Comparison of ENCODE assay signal across 13 cellular contexts in the genomic region with DNA sequence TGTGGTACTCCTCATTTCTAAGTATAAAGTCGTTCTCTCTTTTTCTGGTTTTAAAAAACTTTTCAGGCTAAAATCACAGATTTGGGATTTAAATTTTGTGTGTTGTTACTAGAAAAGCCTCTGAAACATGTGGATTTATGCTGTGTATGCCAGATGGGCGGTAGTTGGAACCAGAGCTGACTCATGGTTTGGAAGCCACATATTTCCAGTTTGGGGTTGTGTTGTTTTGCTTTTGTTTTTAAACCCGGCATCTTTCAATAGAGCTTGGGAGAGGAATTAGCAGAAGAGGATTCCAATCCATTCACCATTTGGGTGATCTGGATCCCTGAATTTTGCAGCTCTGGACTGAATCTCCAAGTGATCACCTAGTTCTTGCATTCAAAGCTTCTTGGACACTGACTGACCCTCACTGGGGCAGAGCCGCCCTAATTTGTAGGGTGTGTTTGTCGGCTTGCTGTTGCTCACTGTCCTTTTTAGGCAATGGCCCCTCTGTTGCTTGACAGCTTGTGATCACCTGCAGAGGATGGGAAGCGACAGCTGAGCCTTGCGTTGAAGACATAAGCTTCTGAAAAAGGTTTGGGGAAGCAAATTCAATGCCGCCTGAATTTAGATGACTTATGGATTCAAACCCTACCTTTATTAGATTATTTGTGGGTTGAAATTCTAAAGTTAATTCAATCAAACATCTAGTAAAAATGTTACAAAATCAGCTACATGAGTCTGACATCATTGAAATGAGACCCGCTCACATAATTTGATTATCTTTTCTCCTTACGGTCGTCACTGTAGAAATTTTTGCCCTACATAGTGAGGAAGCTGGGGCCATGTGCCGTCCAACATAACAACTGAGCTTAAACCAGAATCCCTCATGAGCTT.
DNase-seq lines count a peak whose midpoint lies in the region; ATAC-seq and TF ChIP-seq lines count a peak whose summit lies in the region.
"Had no signal": no experiment of that assay in that cellular context is flagged by ENCODE, and none has a peak within 500 bp of the region (broad histone marks: within the 10 kb centered on the region; RNA-seq: fewer than 3 reads in every experiment).

No MANE protein-coding gene starts in this region.

- H3K9me3 ChIP-seq in AG04450 (ENCODE audit: control insufficient read depth, insufficient read depth, low read length): no peaks in the 10 kb centered on the region; the same call in 1 of the 2 replicates

- POLR2A ChIA-PET in AG04450 (lab: Yijun Ruan, JAX): interaction anchor here (0.6 to 2.3 kb wide), 5 partner anchors 16 to 270 kb away, joined by 3 to 15 read pairs (median 5); partner anchors contain the start of gene RNF182

- H3K27me3 ChIP-seq in AG04450 (ENCODE audit: control insufficient read depth, insufficient read depth, low read length): no peaks in the 10 kb centered on the region

- H3K4me3 Mint-ChIP-seq in T-helper 2 cell treated with Interferon-gamma antibody and Interleukin-4, amounts not matched to agents 5 μg/mL and 100 μg/mL, for 36 hours: peak overlapping the region; percentile 18
- H3K4me3 Mint-ChIP-seq: activated naive CD4-positive, alpha-beta T cell treated with anti-CD3 and anti-CD28 coated beads, Interleukin-2, amount 50 U/mL, for 24 hours; CD4-positive, CD25-positive, alpha-beta regulatory T cell had no signal

- H3K4me3 ChIP-seq in AG04450 (ENCODE audit: low read depth, low read length): no peak overlapping the region

- DNase-seq in AG04450 (ENCODE audit: low read depth, low spot score): peak; percentile 52
- DNase-seq in H4 (ENCODE audit: low spot score): peak; percentile 69
- DNase-seq in T-helper 2 cell treated with Interferon-gamma antibody and Interleukin-4, amounts not matched to agents 5 μg/mL and 100 μg/mL, for 36 hours (ENCODE audit: low spot score): peak; percentile 10
- peak; percentile 41 for DNase-seq in fibroblast of the conjunctiva (ENCODE audit: low read depth)
- DNase-seq in NCI-H510A treated with DMSO at 0.1 percent for 48 hours (lab: John Stamatoyannopoulos, UW): no peak
- no peak for DNase-seq in 8988T
- DNase-seq: activated CD4-positive, alpha-beta T cell treated with anti-CD3 and anti-CD28 coated beads, Interleukin-2, amount 50 U/mL, for 1 hour; CD4-positive, CD25-positive, alpha-beta regulatory T cell; SHP77 treated with DMSO at 0.1 percent for 48 hours; stimulated activated naive CD4-positive, alpha-beta T cell treated with Interleukin-2 at 50 U/mL for 16 hours had no signal

- H3K27ac Mint-ChIP-seq in T-helper 2 cell treated with Interferon-gamma antibody and Interleukin-4, amounts not matched to agents 5 μg/mL and 100 μg/mL, for 36 hours: no peak overlapping the region
- H3K27ac Mint-ChIP-seq: activated naive CD4-positive, alpha-beta T cell treated with anti-CD3 and anti-CD28 coated beads, Interleukin-2, amount 50 U/mL, for 24 hours; CD4-positive, CD25-positive, alpha-beta regulatory T cell had no signal

- no peak for TF ChIP-seq CTCF in AG04450 (IDR thresholded peaks at IDR 0.05; ENCODE audit: low read depth, low read length)

- peaks cover 10% of the 10 kb centered on the region for H3K4me1 Mint-ChIP-seq in T-helper 2 cell treated with Interferon-gamma antibody and Interleukin-4, amounts not matched to agents 5 μg/mL and 100 μg/mL, for 36 hours (ENCODE audit: low read depth)
- H3K4me1 Mint-ChIP-seq: activated naive CD4-positive, alpha-beta T cell treated with anti-CD3 and anti-CD28 coated beads, Interleukin-2, amount 50 U/mL, for 24 hours had no signal

- peaks cover 34% of the 10 kb centered on the region for H3K27me3 Mint-ChIP-seq in T-helper 2 cell treated with Interferon-gamma antibody and Interleukin-4, amounts not matched to agents 5 μg/mL and 100 μg/mL, for 36 hours (ENCODE audit: low read depth)

- H3K27ac ChIP-seq in AG04450 (ENCODE audit: low read depth, low read length): peak overlapping the region; percentile 83

- no peaks in the 10 kb centered on the region for H3K9me3 Mint-ChIP-seq in T-helper 2 cell treated with Interferon-gamma antibody and Interleukin-4, amounts not matched to agents 5 μg/mL and 100 μg/mL, for 36 hours
- H3K9me3 Mint-ChIP-seq: activated naive CD4-positive, alpha-beta T cell treated with anti-CD3 and anti-CD28 coated beads, Interleukin-2, amount 50 U/mL, for 24 hours; CD4-positive, CD25-positive, alpha-beta regulatory T cell had no signal

- no peaks in the 10 kb centered on the region for H3K36me3 Mint-ChIP-seq in T-helper 2 cell treated with Interferon-gamma antibody and Interleukin-4, amounts not matched to agents 5 μg/mL and 100 μg/mL, for 36 hours (ENCODE audit: low read depth)
- H3K36me3 Mint-ChIP-seq: activated naive CD4-positive, alpha-beta T cell treated with anti-CD3 and anti-CD28 coated beads, Interleukin-2, amount 50 U/mL, for 24 hours; CD4-positive, CD25-positive, alpha-beta regulatory T cell had no signal

- ATAC-seq in HG03439 (IDR thresholded peaks at IDR 0.05; ENCODE audit: unreplicated experiment) (no peak), GM18873 (IDR thresholded peaks at IDR 0.05; ENCODE audit: low FRiP score, unreplicated experiment) (no peak)

- CTCF ChIA-PET in AG04450 (lab: Charles Lee): interaction anchor here (0.7 to 6.0 kb wide), 8 partner anchors 9 to 243 kb away, joined by 3 to 46 read pairs (median 4); no protein-coding TSS in a partner anchor

Comparison
In these comparisons a context has a peak if more than half of its experiments do, and no peak if none do; other contexts are left out.
1. DNase-seq: peak in AG04450 (single experiment), H4 (single experiment), T-helper 2 cell treated with Interferon-gamma antibody and Interleukin-4, amounts not matched to agents 5 μg/mL and 100 μg/mL, for 36 hours (single experiment) and fibroblast of the conjunctiva (single experiment); none in NCI-H510A treated with DMSO at 0.1 percent for 48 hours (single experiment) and 8988T (single experiment).